In genomic region chr9:5818424-5819142, GRCh38 we compare ENCODE assay signal across 21 cellular contexts.
"Had no signal": no experiment of that assay in that cellular context is flagged by ENCODE, and none has a peak within 500 bp of the region (broad histone marks: within the 10 kb centered on the region; RNA-seq: fewer than 3 reads in every experiment).

No MANE protein-coding gene starts in this region.

- H3K27ac ChIP-seq: foreskin keratinocyte, left ventricle myocardium inferior, tibial artery had no signal

- H3K9me3 Mint-ChIP-seq: activated naive CD4-positive, alpha-beta T cell treated with anti-CD3 and anti-CD28 coated beads, Interleukin-2, amount 50 U/mL, for 72 hours; activated T-helper 1 cell treated with anti-CD3 and anti-CD28 coated beads, Interleukin-12 subunit alpha, Interleukin-12 subunit beta, Interleukin-2, Interleukin-4 antibody, amounts not matched to agents 30 ng/mL and 10 ng/mL and 1 ng/mL, durations not matched to agents 14 hours and 24 hours and 36 hours; nephron progenitor cell; T-helper 2 cell treated with Interferon-gamma antibody and Interleukin-4, amounts not matched to agents 5 μg/mL and 100 μg/mL, for 36 hours had no signal

- H3K4me3 Mint-ChIP-seq: activated CD4-positive, alpha-beta T cell treated with anti-CD3 and anti-CD28 coated beads for 36 hours; activated T-helper 1 cell treated with anti-CD3 and anti-CD28 coated beads, Interleukin-12 subunit alpha, Interleukin-12 subunit beta, Interleukin-2, Interleukin-4 antibody, amounts not matched to agents 30 ng/mL and 10 ng/mL and 1 ng/mL, durations not matched to agents 14 hours and 24 hours and 36 hours; nephron progenitor cell; T-helper 2 cell treated with Interferon-gamma antibody and Interleukin-4, amounts not matched to agents 5 μg/mL and 100 μg/mL, for 36 hours had no signal

- H3K27me3 ChIP-seq: adrenal gland, foreskin keratinocyte, tibial artery had no signal

- DNase-seq: activated CD4-positive, alpha-beta T cell treated with anti-CD3 and anti-CD28 coated beads for 36 hours; activated CD4-positive, alpha-beta T cell treated with anti-CD3 and anti-CD28 coated beads, Interleukin-2, amount 50 U/mL, for 48 hours; activated gamma-delta T cell treated with Interleukin-2 at 50 U/mL for 16 hours; glutamatergic neuron; hippocampal formation; kidney; left ventricle myocardium inferior; nephron progenitor cell; nucleus accumbens; posterior cingulate gyrus; retina; stimulated activated CD4-positive, alpha-beta T cell treated with anti-CD3 and anti-CD28 coated beads, Interleukin-12 subunit alpha, Interleukin-12 subunit beta, amount 100 ng/mL, for 4 hours; stimulated activated CD4-positive, alpha-beta T cell treated with anti-CD3 and anti-CD28 coated beads, Interleukin-2, amount 100 ng/mL, for 24 hours; stimulated activated naive CD8-positive, alpha-beta T cell treated with anti-CD3 and anti-CD28 coated beads, Interleukin-15, Interleukin-2, amounts not matched to agents 100 U/mL and 50 U/mL, for 24 hours; substantia nigra; tibial artery had no signal

- H3K27ac Mint-ChIP-seq: activated CD4-positive, alpha-beta T cell treated with anti-CD3 and anti-CD28 coated beads for 36 hours; nephron progenitor cell; T-helper 2 cell treated with Interferon-gamma antibody and Interleukin-4, amounts not matched to agents 5 μg/mL and 100 μg/mL, for 36 hours had no signal

- H3K4me1 Mint-ChIP-seq: nephron progenitor cell had no signal

- H3K9me3 ChIP-seq: adrenal gland, left ventricle myocardium inferior, tibial artery had no signal

- H3K4me3 ChIP-seq: adrenal gland, left ventricle myocardium inferior, tibial artery had no signal

- H3K27me3 Mint-ChIP-seq: activated CD4-positive, alpha-beta T cell treated with anti-CD3 and anti-CD28 coated beads for 36 hours had no signal

- ATAC-seq: activated CD4-positive, alpha-beta T cell treated with anti-CD3 and anti-CD28 coated beads for 36 hours; activated naive CD4-positive, alpha-beta T cell treated with anti-CD3 and anti-CD28 coated beads, Interleukin-2, amount 50 U/mL, for 72 hours; stimulated activated naive CD8-positive, alpha-beta T cell treated with anti-CD3 and anti-CD28 coated beads, Interleukin-15, Interleukin-2, amounts not matched to agents 100 U/mL and 50 U/mL, for 24 hours had no signal

- H3K4me1 ChIP-seq: left ventricle myocardium inferior, tibial artery had no signal
